ENCODE assay signal across 1 cellular context in the genomic region with DNA sequence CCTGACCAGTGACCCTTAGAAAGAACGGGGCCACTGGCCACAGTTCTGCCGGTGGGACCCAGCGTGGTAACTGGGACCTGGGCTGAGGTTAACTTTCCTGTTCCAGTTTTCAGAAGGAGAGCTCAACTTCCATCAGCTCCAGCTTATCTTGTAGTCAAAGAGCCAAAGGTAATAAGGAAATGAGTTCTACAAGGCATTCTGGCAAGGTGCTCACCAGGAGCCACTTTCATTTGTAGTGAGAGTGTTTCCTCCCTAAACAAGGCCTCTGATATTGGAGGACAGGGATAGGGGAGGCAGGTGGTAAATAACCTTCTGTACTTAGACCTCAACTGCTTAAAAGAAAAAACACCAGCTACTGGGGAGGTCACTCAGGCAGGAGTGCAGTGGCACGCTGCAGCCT.
TF ChIP-seq lines count a peak whose summit lies in the region.

No MANE protein-coding gene starts in this region.

TF ChIP-seq in SK-N-SH, 30 proteins besides CTCF, POLR2A, EP300 and RAD21:
- TF ChIP-seq, protein P1, sequence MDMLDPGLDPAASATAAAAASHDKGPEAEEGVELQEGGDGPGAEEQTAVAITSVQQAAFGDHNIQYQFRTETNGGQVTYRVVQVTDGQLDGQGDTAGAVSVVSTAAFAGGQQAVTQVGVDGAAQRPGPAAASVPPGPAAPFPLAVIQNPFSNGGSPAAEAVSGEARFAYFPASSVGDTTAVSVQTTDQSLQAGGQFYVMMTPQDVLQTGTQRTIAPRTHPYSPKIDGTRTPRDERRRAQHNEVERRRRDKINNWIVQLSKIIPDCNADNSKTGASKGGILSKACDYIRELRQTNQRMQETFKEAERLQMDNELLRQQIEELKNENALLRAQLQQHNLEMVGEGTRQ (IDR thresholded peaks at IDR 0.05; ENCODE audit: borderline replicate concordance, low read depth, low read length): no peak
- TF ChIP-seq RCOR1 (IDR thresholded peaks at IDR 0.05; ENCODE audit: low read length) (no peak), RFX5 (IDR thresholded peaks at IDR 0.05; ENCODE audit: low read length) (no peak), NFIC (IDR thresholded peaks at IDR 0.05; ENCODE audit: borderline replicate concordance) (no peak), JUND (IDR thresholded peaks at IDR 0.05) (no peak), ELF1 (IDR thresholded peaks at IDR 0.05) (no peak), FOSL2 (IDR thresholded peaks at IDR 0.05; ENCODE audit: borderline replicate concordance, low read depth) (no peak), RXRA (IDR thresholded peaks at IDR 0.05; ENCODE audit: borderline replicate concordance, low read depth) (no peak), GATA2 (CRISPR knock-in tag; IDR thresholded peaks at IDR 0.05) (no peak), TAF1 (IDR thresholded peaks at IDR 0.05; ENCODE audit: borderline replicate concordance, low read depth, low read length) (no peak), SIN3A (IDR thresholded peaks at IDR 0.05; ENCODE audit: borderline replicate concordance, low read depth, low read length) (no peak), TCF12 (IDR thresholded peaks at IDR 0.05) (no peak), SMC3 (IDR thresholded peaks at IDR 0.05; ENCODE audit: low read depth, low read length) (no peak), MXI1 (IDR thresholded peaks at IDR 0.05; ENCODE audit: low read depth, low read length) (no peak), POLR2AphosphoS5 (IDR thresholded peaks at IDR 0.05; ENCODE audit: low read depth, low read length) (no peak), FOXM1 (IDR thresholded peaks at IDR 0.05; ENCODE audit: low read depth) (no peak), TEAD4 (IDR thresholded peaks at IDR 0.05; ENCODE audit: borderline replicate concordance, insufficient read depth) (no peak)
- TF ChIP-seq, protein P2, sequence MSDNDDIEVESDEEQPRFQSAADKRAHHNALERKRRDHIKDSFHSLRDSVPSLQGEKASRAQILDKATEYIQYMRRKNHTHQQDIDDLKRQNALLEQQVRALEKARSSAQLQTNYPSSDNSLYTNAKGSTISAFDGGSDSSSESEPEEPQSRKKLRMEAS (IDR thresholded peaks at IDR 0.05; ENCODE audit: low read depth): no peak
- TF ChIP-seq, protein P3, sequence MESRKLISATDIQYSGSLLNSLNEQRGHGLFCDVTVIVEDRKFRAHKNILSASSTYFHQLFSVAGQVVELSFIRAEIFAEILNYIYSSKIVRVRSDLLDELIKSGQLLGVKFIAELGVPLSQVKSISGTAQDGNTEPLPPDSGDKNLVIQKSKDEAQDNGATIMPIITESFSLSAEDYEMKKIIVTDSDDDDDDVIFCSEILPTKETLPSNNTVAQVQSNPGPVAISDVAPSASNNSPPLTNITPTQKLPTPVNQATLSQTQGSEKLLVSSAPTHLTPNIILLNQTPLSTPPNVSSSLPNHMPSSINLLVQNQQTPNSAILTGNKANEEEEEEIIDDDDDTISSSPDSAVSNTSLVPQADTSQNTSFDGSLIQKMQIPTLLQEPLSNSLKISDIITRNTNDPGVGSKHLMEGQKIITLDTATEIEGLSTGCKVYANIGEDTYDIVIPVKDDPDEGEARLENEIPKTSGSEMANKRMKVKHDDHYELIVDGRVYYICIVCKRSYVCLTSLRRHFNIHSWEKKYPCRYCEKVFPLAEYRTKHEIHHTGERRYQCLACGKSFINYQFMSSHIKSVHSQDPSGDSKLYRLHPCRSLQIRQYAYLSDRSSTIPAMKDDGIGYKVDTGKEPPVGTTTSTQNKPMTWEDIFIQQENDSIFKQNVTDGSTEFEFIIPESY (IDR thresholded peaks at IDR 0.05; ENCODE audit: borderline replicate concordance, low read depth): no peak
- TF ChIP-seq, protein P4, sequence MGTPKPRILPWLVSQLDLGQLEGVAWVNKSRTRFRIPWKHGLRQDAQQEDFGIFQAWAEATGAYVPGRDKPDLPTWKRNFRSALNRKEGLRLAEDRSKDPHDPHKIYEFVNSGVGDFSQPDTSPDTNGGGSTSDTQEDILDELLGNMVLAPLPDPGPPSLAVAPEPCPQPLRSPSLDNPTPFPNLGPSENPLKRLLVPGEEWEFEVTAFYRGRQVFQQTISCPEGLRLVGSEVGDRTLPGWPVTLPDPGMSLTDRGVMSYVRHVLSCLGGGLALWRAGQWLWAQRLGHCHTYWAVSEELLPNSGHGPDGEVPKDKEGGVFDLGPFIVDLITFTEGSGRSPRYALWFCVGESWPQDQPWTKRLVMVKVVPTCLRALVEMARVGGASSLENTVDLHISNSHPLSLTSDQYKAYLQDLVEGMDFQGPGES (IDR thresholded peaks at IDR 0.05; ENCODE audit: low read depth, low read length): no peak
